Comparison of ENCODE assay signal across 8 cellular contexts in the genomic region with DNA sequence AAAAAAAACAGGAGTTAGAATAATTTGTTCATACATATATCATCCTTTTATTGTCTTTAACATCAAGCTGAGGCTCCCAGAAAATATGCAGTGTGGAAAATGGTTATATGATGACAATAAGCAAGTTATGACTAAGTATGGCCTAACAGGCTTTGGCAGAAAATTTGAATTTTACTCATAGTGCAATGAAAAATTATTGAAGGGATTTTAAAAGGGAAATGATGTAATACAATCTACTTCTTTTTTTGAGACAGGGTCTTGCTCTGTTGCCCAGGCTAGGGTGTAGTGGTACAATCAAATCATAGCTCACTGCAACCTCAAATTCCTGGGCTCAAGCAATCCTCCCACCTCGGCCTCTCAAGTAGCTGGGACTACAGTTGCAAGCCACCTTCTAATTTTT.
DNase-seq lines count a peak whose midpoint lies in the region; ATAC-seq and TF ChIP-seq lines count a peak whose summit lies in the region.
"Had no signal": no experiment of that assay in that cellular context is flagged by ENCODE, and none has a peak within 500 bp of the region (broad histone marks: within the 10 kb centered on the region; RNA-seq: fewer than 3 reads in every experiment).

No MANE protein-coding gene starts in this region.

- H3K4me3 ChIP-seq in OCI-LY3 (ENCODE audit: low read length) = peak overlapping the region; percentile 49

- no peaks in the 10 kb centered on the region for H3K79me2 ChIP-seq in OCI-LY3 (ENCODE audit: low read length)

- H3K9ac ChIP-seq in OCI-LY3 (ENCODE audit: low read length) = peak overlapping the region; percentile 49; the same call in 1 of the 2 replicates

- H3K4me1 ChIP-seq in OCI-LY3 (ENCODE audit: low read length) = peaks cover 58% of the 10 kb centered on the region

- no peaks in the 10 kb centered on the region for H3K9me3 Mint-ChIP-seq in nephron progenitor cell
- H3K9me3 Mint-ChIP-seq: T-cell had no signal

- H3K4me3 Mint-ChIP-seq in nephron progenitor cell = no peak overlapping the region
- H3K4me3 Mint-ChIP-seq: T-cell had no signal

- H3K27ac Mint-ChIP-seq in nephron progenitor cell = peak overlapping the region; percentile 12

- H3K36me3 Mint-ChIP-seq in nephron progenitor cell (ENCODE audit: low read depth) = peaks cover 20% of the 10 kb centered on the region

- H3K4me2 ChIP-seq in OCI-LY3 (ENCODE audit: low read length) = peak overlapping the region; percentile 71

- H3K27me3 ChIP-seq in OCI-LY3 (ENCODE audit: low read depth, low read length) = no peaks in the 10 kb centered on the region

- H3K4me1 Mint-ChIP-seq in nephron progenitor cell = peaks cover 20% of the 10 kb centered on the region

- ATAC-seq in GM18909 (IDR thresholded peaks at IDR 0.05; ENCODE audit: poor library complexity, unreplicated experiment) = peak; percentile 21
- ATAC-seq in HG02642 (IDR thresholded peaks at IDR 0.05; ENCODE audit: poor library complexity, unreplicated experiment) = peak; percentile 24
- ATAC-seq: T-cell had no signal

- no peak overlapping the region for H2AFZ ChIP-seq in OCI-LY3 (ENCODE audit: low read depth, low read length)

- H4K20me1 ChIP-seq in OCI-LY3 (ENCODE audit: insufficient read depth, low read length) = no peaks in the 10 kb centered on the region

- no peaks in the 10 kb centered on the region for H3K9me3 ChIP-seq in OCI-LY3 (ENCODE audit: insufficient read depth, low read length)

- peaks cover 5% of the 10 kb centered on the region for H3K36me3 ChIP-seq in OCI-LY3 (replicated peaks; ENCODE audit: low read depth, low read length)

- peak overlapping the region; percentile 91 for H3K27ac ChIP-seq in OCI-LY3 (ENCODE audit: low read length)

- H3K27me3 Mint-ChIP-seq in nephron progenitor cell (ENCODE audit: low read depth, poor library complexity) = no peaks in the 10 kb centered on the region
- H3K27me3 Mint-ChIP-seq: T-cell had no signal

- TF ChIP-seq CTCF in OCI-LY3 (IDR thresholded peaks at IDR 0.05; ENCODE audit: low read depth, low read length) (no peak), nephron progenitor cell (IDR thresholded peaks at IDR 0.05) (no peak)

- DNase-seq in nephron progenitor cell = no peak
- DNase-seq in cerebellar cortex (ENCODE audit: low spot score) = no peak
- DNase-seq in germinal center (ENCODE audit: low spot score) = no peak
- no peak for DNase-seq in NCI-H2196 treated with DMSO at 0.1 percent for 48 hours (lab: John Stamatoyannopoulos, UW; ENCODE audit: unreplicated experiment)
- DNase-seq: T-cell had no signal
